Comparison of ENCODE assay signal across 8 cellular contexts in genomic region chr1:63593887-63594617, GRCh38. TPM values are rescaled to one million over a fixed set of nuclear protein-coding genes. Genes with fewer than 3 reads are reported as not detected.
DNase-seq lines count a peak whose midpoint lies in the region; ATAC-seq and TF ChIP-seq lines count a peak whose summit lies in the region.

No MANE protein-coding gene starts in this region.

- TF ChIP-seq CTCF in CD4-positive, alpha-beta T cell (IDR thresholded peaks at IDR 0.05) = no peak
- TF ChIP-seq CTCF in gastroesophageal sphincter (IDR thresholded peaks at IDR 0.05) (no peak), omental fat pad (IDR thresholded peaks at IDR 0.05) (no peak), thyroid gland (IDR thresholded peaks at IDR 0.05) (no peak)

- intact Hi-C loops in CD4-positive, alpha-beta T cell (cut with DNase I, micrococcal nuclease) = loop anchor here (1.0 to 10.0 kb wide), 4 partner anchors 19 to 1471 kb away; partner anchors contain the start of gene ALG6 (in 1 of the 2)
- intact Hi-C loops in thyroid gland (cut with DNase I) = no loop called here

- H3K36me3 Mint-ChIP-seq in CD4-positive, alpha-beta T cell (ENCODE audit: low read depth) = peaks cover 14% of the 10 kb centered on the region

- no peak for TF ChIP-seq POLR2A in gastroesophageal sphincter (IDR thresholded peaks at IDR 0.05)
- TF ChIP-seq POLR2A in thyroid gland (IDR thresholded peaks at IDR 0.05) = peak in 1 of 2 donors; percentile 33

- TF ChIP-seq EP300 in gastroesophageal sphincter (IDR thresholded peaks at IDR 0.05) = no peak

- no peaks in the 10 kb centered on the region for H3K9me3 ChIP-seq in CD4-positive, alpha-beta T cell (ENCODE audit: control insufficient read depth, low read length)
- H3K9me3 ChIP-seq in gastroesophageal sphincter (no peaks in the 10 kb centered on the region), thyroid gland (no peaks in the 10 kb centered on the region)

- H3K4me3 Mint-ChIP-seq in CD4-positive, alpha-beta T cell = peak overlapping the region; percentile 99

- H3K27me3 ChIP-seq in CD4-positive, alpha-beta T cell (ENCODE audit: control insufficient read depth, insufficient read depth, low read length) = no peaks in the 10 kb centered on the region
- H3K27me3 ChIP-seq in gastroesophageal sphincter (no peaks in the 10 kb centered on the region), thyroid gland (no peaks in the 10 kb centered on the region)

- ATAC-seq in CD4-positive, alpha-beta T cell (ENCODE audit: poor library complexity) = peak; percentile 63
- peak; percentile 39 for ATAC-seq in GM19463 (IDR thresholded peaks at IDR 0.05; ENCODE audit: unreplicated experiment)
- ATAC-seq in HG03571 (IDR thresholded peaks at IDR 0.05; ENCODE audit: unreplicated experiment) = peak; percentile 55
- ATAC-seq in gastroesophageal sphincter = peak; percentile 63
- ATAC-seq in omental fat pad (ENCODE audit: low FRiP score) = peak; percentile 51

- H3K36me3 ChIP-seq in gastroesophageal sphincter (no peaks in the 10 kb centered on the region), thyroid gland (no peaks in the 10 kb centered on the region)

- DNase-seq in CD4-positive, alpha-beta T cell = peak; percentile 45 to 72 (median 66)
- DNase-seq in RPMI8226 = peak; percentile 77
- peak; percentile 52 for DNase-seq in activated gamma-delta T cell (lab: John Stamatoyannopoulos, UW)
- peak; percentile 57 for DNase-seq in omental fat pad (ENCODE audit: low spot score)
- DNase-seq in thyroid gland = peak; percentile 64 to 81

- CTCF ChIA-PET in CD4-positive, alpha-beta T cell (lab: Charles Lee) = interaction anchor here (1.7 kb wide), 1 partner anchor 18 kb away, joined by 5 read pairs; no protein-coding TSS in a partner anchor

- 20 to 36% methylated on average over 4 to 5 of the region's 55 CpGs for WGBS in gastroesophageal sphincter (ENCODE audit: low coverage in 1 of 2), 2 donors
- 10 to 16% methylated on average over 16 to 36 of the region's 55 CpGs for WGBS in thyroid gland, 2 donors

- H3K4me3 ChIP-seq in gastroesophageal sphincter (peak overlapping the region; percentile 56 to 95), thyroid gland (replicated peaks in 1 of 3) (peak overlapping the region; percentile 83 to 93 (median 88))

- peaks cover 45% of the 10 kb centered on the region for H3K4me1 Mint-ChIP-seq in CD4-positive, alpha-beta T cell (ENCODE audit: low read depth)

- POLR2A ChIA-PET in CD4-positive, alpha-beta T cell (lab: Charles Lee) = interaction anchor here (0.6 to 1.7 kb wide), 10 partner anchors 12 to 1826 kb away, joined by 3 to 10 read pairs (median 4); partner anchors contain the start of genes ATG4C, JAK1, LEPR and LEPROT

- peak overlapping the region; percentile 87 for H3K27ac ChIP-seq in CD4-positive, alpha-beta T cell (ENCODE audit: low read depth, low read length)
- H3K27ac ChIP-seq in gastroesophageal sphincter = peak overlapping the region; percentile 41 to 94 (median 92)
- peak overlapping the region; percentile 85 to 87 (median 86) for H3K27ac ChIP-seq in thyroid gland

- H3K4me1 ChIP-seq in gastroesophageal sphincter = peaks cover 0 to 32% (median 3%) of the 10 kb centered on the region in 3 donors
- H3K4me1 ChIP-seq in thyroid gland = peaks cover 0 to 4% of the 10 kb centered on the region in 2 donors

- no peaks in the 10 kb centered on the region for H3K9me3 Mint-ChIP-seq in CD4-positive, alpha-beta T cell

- peak overlapping the region; percentile 99 for H3K27ac Mint-ChIP-seq in CD4-positive, alpha-beta T cell

- H3K27me3 Mint-ChIP-seq in CD4-positive, alpha-beta T cell = no peaks in the 10 kb centered on the region

RNA-seq across cellular contexts. Expression of gene PGM1, which starts 0.8 kb away (rescaled TPM):
- total RNA-seq in CD4-positive, alpha-beta T cell = 1 to 10 TPM; 5.4 to 5.6 TPM
- total RNA-seq in gastroesophageal sphincter = 10 to 100 TPM; 40.0 to 95.6 (median 61.4) TPM
- 100 to 1,000 TPM in 2 of 4 donors, 10 to 100 TPM in 2; 71.2 to 312 (median 162) TPM for total RNA-seq in omental fat pad
- 10 to 100 TPM; 37.1 to 84.1 (median 63.2) TPM for total RNA-seq in thyroid gland

Comparison
In these comparisons a context has a peak if more than half of its experiments do, and no peak if none do; other contexts are left out.
1. Peak in every context shown above with its lines: DNase-seq, ATAC-seq, H3K4me3 ChIP-seq and H3K27ac ChIP-seq.
2. RNA of gene PGM1, which starts 0.8 kb away (total RNA-seq): 71.2 to 312 TPM in omental fat pad, 37.1 to 84.1 TPM in thyroid gland and 40.0 to 95.6 TPM in gastroesophageal sphincter; 5.4 to 5.6 TPM in CD4-positive, alpha-beta T cell; every median in the first group is over 4 times any median in the second.